17 cellular contexts compared by ENCODE assay signal in the genomic region with DNA sequence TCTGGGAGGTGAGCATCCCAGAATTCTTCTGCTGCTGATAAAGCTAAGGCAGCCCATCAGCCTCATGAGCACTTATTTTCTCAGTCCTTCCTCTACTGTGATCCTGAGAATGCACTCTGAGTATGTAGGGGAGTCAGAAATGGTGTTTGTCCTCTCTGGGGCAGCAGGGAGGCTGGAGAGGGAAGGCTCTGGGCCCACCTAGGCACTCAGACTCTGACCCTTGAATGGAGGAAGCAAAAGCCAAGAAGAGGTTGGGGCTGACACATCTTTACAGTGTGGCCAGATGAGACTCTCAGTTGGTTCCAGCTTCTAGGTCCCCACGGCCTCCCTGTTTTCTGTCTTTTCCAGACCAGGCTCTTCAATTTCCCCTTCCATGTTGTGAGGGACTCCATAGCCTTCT. TPM values are rescaled to one million over a fixed set of nuclear protein-coding genes. Genes with fewer than 3 reads are reported as not detected.
DNase-seq lines count a peak whose midpoint lies in the region; ATAC-seq and TF ChIP-seq lines count a peak whose summit lies in the region.
"Had no signal": no experiment of that assay in that cellular context is flagged by ENCODE, and none has a peak within 500 bp of the region (broad histone marks: within the 10 kb centered on the region; RNA-seq: fewer than 3 reads in every experiment).

No MANE protein-coding gene starts in this region.

- no peak overlapping the region for H3K4me3 Mint-ChIP-seq in nephron
- H3K4me3 Mint-ChIP-seq: activated CD8-positive, alpha-beta T cell treated with anti-CD3 and anti-CD28 coated beads, Interleukin-2, amount 10 ng/mL, durations not matched to agents 7 days and 5 days; CD4-positive, CD25-positive, alpha-beta regulatory T cell had no signal

- H3K4me1 ChIP-seq in heart left ventricle (peaks cover 0 to 24% (median 0%) of the 10 kb centered on the region in 12 donors), breast epithelium (no peaks in the 10 kb centered on the region), uterus (peaks cover 0 to 7% of the 10 kb centered on the region in 2 donors)
- H3K4me1 ChIP-seq: upper lobe of left lung had no signal

- TF ChIP-seq CTCF in heart left ventricle (IDR thresholded peaks at IDR 0.05) (no peak), breast epithelium (IDR thresholded peaks at IDR 0.05) (no peak), nephron (IDR thresholded peaks at IDR 0.05; ENCODE audit: unreplicated experiment in 3 of 3) (no peak), uterus (IDR thresholded peaks at IDR 0.05) (no peak)

- no peak for DNase-seq in heart left ventricle
- no peak for DNase-seq in Right ventricle myocardium superior
- DNase-seq in breast epithelium (ENCODE audit: low spot score in 2 of 2), result no peak
- no peak for DNase-seq in uterus
- no peak for DNase-seq in NCI-H69 (lab: John Stamatoyannopoulos, UW)
- DNase-seq: activated CD8-positive, alpha-beta T cell treated with anti-CD3 and anti-CD28 coated beads, Interleukin-2, amount 10 ng/mL, durations not matched to agents 7 days and 5 days; activated T-cell treated with anti-CD3 and anti-CD28 coated beads, Interleukin-2, amount 50 U/mL, for 72 hours; CD4-positive, CD25-positive, alpha-beta regulatory T cell; islet precursor cell; NCI-H2029 treated with DMSO at 0.1 percent for 48 hours; NCI-H524 treated with DMSO at 0.1 percent for 48 hours; small intestine; upper lobe of left lung had no signal

- no peak for TF ChIP-seq POLR2A in heart left ventricle (IDR thresholded peaks at IDR 0.05)
- TF ChIP-seq POLR2A in breast epithelium (IDR thresholded peaks at IDR 0.05), result no peak
- no peak for TF ChIP-seq POLR2A in uterus (IDR thresholded peaks at IDR 0.05)

- peaks cover 31% of the 10 kb centered on the region for H3K4me1 Mint-ChIP-seq in nephron

- H3K9me3 Mint-ChIP-seq in nephron, result peaks cover 3% of the 10 kb centered on the region
- H3K9me3 Mint-ChIP-seq: activated T-cell treated with anti-CD3 and anti-CD28 coated beads, Interleukin-2, amount 50 U/mL, for 72 hours had no signal

- H3K36me3 ChIP-seq in heart left ventricle (no peaks in the 10 kb centered on the region), breast epithelium (no peaks in the 10 kb centered on the region), uterus (no peaks in the 10 kb centered on the region)
- H3K36me3 ChIP-seq: upper lobe of left lung had no signal

- H3K4me3 ChIP-seq in heart left ventricle (no peak overlapping the region), breast epithelium (no peak overlapping the region), uterus (no peak overlapping the region)
- H3K4me3 ChIP-seq: upper lobe of left lung had no signal

- WGBS in heart left ventricle, 4 donors, result 89 to 94% (median 93%) methylated on average over 1 of the region's 1 CpG

- no peaks in the 10 kb centered on the region for H3K9me3 ChIP-seq in heart left ventricle
- no peaks in the 10 kb centered on the region for H3K9me3 ChIP-seq in breast epithelium
- H3K9me3 ChIP-seq in uterus, result no peaks in the 10 kb centered on the region
- H3K9me3 ChIP-seq: upper lobe of left lung had no signal

- H3K27me3 ChIP-seq in heart left ventricle (no peaks in the 10 kb centered on the region), breast epithelium (no peaks in the 10 kb centered on the region), uterus (no peaks in the 10 kb centered on the region)
- H3K27me3 ChIP-seq: upper lobe of left lung had no signal

- intact Hi-C loops in heart left ventricle (cut with DNase I), result no loop called here
- intact Hi-C loops in Right ventricle myocardium superior (cut with DNase I), result no loop called here
- intact Hi-C loops in breast epithelium (cut with DNase I; ENCODE audit: low total_unique reads), result no loop called here
- intact Hi-C loops in uterus (cut with DNase I; ENCODE audit: low total_unique reads), result no loop called here

- H3K27ac Mint-ChIP-seq in nephron, result peak overlapping the region; percentile 52 to 97 (median 85)
- H3K27ac Mint-ChIP-seq: activated CD8-positive, alpha-beta T cell treated with anti-CD3 and anti-CD28 coated beads, Interleukin-2, amount 10 ng/mL, durations not matched to agents 7 days and 5 days; activated T-cell treated with anti-CD3 and anti-CD28 coated beads, Interleukin-2, amount 50 U/mL, for 72 hours; CD4-positive, CD25-positive, alpha-beta regulatory T cell had no signal

- peak in 1 of 4 donors; percentile 12 for ATAC-seq in heart left ventricle
- no peak for ATAC-seq in Right ventricle myocardium superior (ENCODE audit: poor library complexity)
- ATAC-seq in HG02678 (IDR thresholded peaks at IDR 0.05; ENCODE audit: unreplicated experiment), result no peak
- no peak for ATAC-seq in HG03439 (IDR thresholded peaks at IDR 0.05; ENCODE audit: unreplicated experiment)
- ATAC-seq: activated CD8-positive, alpha-beta T cell treated with anti-CD3 and anti-CD28 coated beads, Interleukin-2, amount 10 ng/mL, durations not matched to agents 7 days and 5 days had no signal

- H3K27me3 Mint-ChIP-seq in nephron (ENCODE audit: low read depth), result no peaks in the 10 kb centered on the region

- H3K27ac ChIP-seq in heart left ventricle, result peak overlapping the region in 7 of 12 donors; percentile 5 to 76 (median 46)
- peak overlapping the region; percentile 70 to 77 for H3K27ac ChIP-seq in breast epithelium
- peak overlapping the region; percentile 70 to 77 for H3K27ac ChIP-seq in uterus
- H3K27ac ChIP-seq: epithelial cell of prostate, upper lobe of left lung had no signal

- H3K36me3 Mint-ChIP-seq in nephron (ENCODE audit: low read depth), result no peaks in the 10 kb centered on the region
- H3K36me3 Mint-ChIP-seq: CD4-positive, CD25-positive, alpha-beta regulatory T cell had no signal

RNA-seq across cellular contexts. Expression of a gene that starts 36.1 kb away (rescaled TPM):
- total RNA-seq in heart left ventricle (10 to 100 TPM in 6 of 9 donors, 1 to 10 TPM in 3; 4.3 to 39.6 (median 12.2) TPM), Right ventricle myocardium superior (37.0 TPM), breast epithelium (1 to 10 TPM in 2 of 3 donors, under 1 TPM in 1; 0.33 to 7.4 (median 2.2) TPM), uterus (1 to 10 TPM in 1 of 4 donors, under 1 TPM in 3; 0.29 to 5.0 (median 0.48) TPM)
- polyA plus RNA-seq in heart left ventricle, result 10 to 100 TPM in 1 of 2 donors, 1 to 10 TPM in 1; 9.3 to 14.4 TPM
